16 cellular contexts compared by ENCODE assay signal in genomic region chr2:20534913-20535801, GRCh38.
"Had no signal": no experiment of that assay in that cellular context is flagged by ENCODE, and none has a peak within 500 bp of the region (broad histone marks: within the 10 kb centered on the region; RNA-seq: fewer than 3 reads in every experiment).

No MANE protein-coding gene starts in this region.

- H3K27me3 ChIP-seq: brain microvascular endothelial cell, pancreas had no signal

- H3K4me3 ChIP-seq: pancreas had no signal

- H3K36me3 ChIP-seq: brain microvascular endothelial cell, pancreas had no signal

- H3K4me3 Mint-ChIP-seq: activated CD4-positive, alpha-beta memory T cell treated with anti-CD3 and anti-CD28 coated beads for 36 hours; activated T-cell treated with anti-CD3 and anti-CD28 coated beads, Interleukin-2, amount 50 U/mL, for 4 hours; immature natural killer cell; T-helper 2 cell treated with Interferon-gamma antibody and Interleukin-4, amounts not matched to agents 5 μg/mL and 100 μg/mL, for 36 hours had no signal

- ATAC-seq: activated naive CD4-positive, alpha-beta T cell treated with anti-CD3 and anti-CD28 coated beads, Interleukin-2, amount 50 U/mL, for 72 hours; activated T-cell treated with anti-CD3 and anti-CD28 coated beads, Interleukin-2, amount 50 U/mL, for 4 hours; left colon; pancreas; sciatic nerve had no signal

- H3K9me3 ChIP-seq: pancreas had no signal

- H3K27ac Mint-ChIP-seq: activated CD4-positive, alpha-beta memory T cell treated with anti-CD3 and anti-CD28 coated beads for 36 hours; activated naive CD4-positive, alpha-beta T cell treated with anti-CD3 and anti-CD28 coated beads, Interleukin-2, amount 50 U/mL, for 72 hours; T-helper 2 cell treated with Interferon-gamma antibody and Interleukin-4, amounts not matched to agents 5 μg/mL and 100 μg/mL, for 36 hours had no signal

- H3K36me3 Mint-ChIP-seq: activated CD4-positive, alpha-beta memory T cell treated with anti-CD3 and anti-CD28 coated beads for 36 hours; activated naive CD4-positive, alpha-beta T cell treated with anti-CD3 and anti-CD28 coated beads, Interleukin-2, amount 50 U/mL, for 72 hours; immature natural killer cell had no signal

- H3K4me1 ChIP-seq: pancreas had no signal

- DNase-seq: activated CD4-positive, alpha-beta memory T cell treated with anti-CD3 and anti-CD28 coated beads for 36 hours; activated CD4-positive, CD25-positive, alpha-beta regulatory T cell treated with anti-CD3 and anti-CD28 coated beads, Interleukin-2, amount 50 U/mL, for 72 hours; activated effector memory CD4-positive, alpha-beta T cell treated with anti-CD3 and anti-CD28 coated beads, Interleukin-2, amount 50 U/mL, for 16 hours; activated T-cell treated with anti-CD3 and anti-CD28 coated beads, Interleukin-2, amount 50 U/mL, for 4 hours; brain microvascular endothelial cell; cerebellar nuclear complex; dermis blood vessel endothelial cell; immature natural killer cell; left colon; pancreas; stimulated activated CD4-positive, alpha-beta T cell treated with anti-CD3 and anti-CD28 coated beads, Interleukin-12 subunit alpha, Interleukin-12 subunit beta, amount 100 ng/mL, for 4 hours; stimulated activated naive CD4-positive, alpha-beta T cell treated with Interleukin-2 at 50 U/mL for 16 hours; SW 1271 had no signal

- H3K9me3 Mint-ChIP-seq: activated CD4-positive, alpha-beta memory T cell treated with anti-CD3 and anti-CD28 coated beads for 36 hours; activated naive CD4-positive, alpha-beta T cell treated with anti-CD3 and anti-CD28 coated beads, Interleukin-2, amount 50 U/mL, for 72 hours; activated T-cell treated with anti-CD3 and anti-CD28 coated beads, Interleukin-2, amount 50 U/mL, for 4 hours; immature natural killer cell; T-helper 2 cell treated with Interferon-gamma antibody and Interleukin-4, amounts not matched to agents 5 μg/mL and 100 μg/mL, for 36 hours had no signal

- H3K27ac ChIP-seq: brain microvascular endothelial cell, pancreas had no signal
